Comparison of ENCODE assay signal across 10 cellular contexts in the genomic region with DNA sequence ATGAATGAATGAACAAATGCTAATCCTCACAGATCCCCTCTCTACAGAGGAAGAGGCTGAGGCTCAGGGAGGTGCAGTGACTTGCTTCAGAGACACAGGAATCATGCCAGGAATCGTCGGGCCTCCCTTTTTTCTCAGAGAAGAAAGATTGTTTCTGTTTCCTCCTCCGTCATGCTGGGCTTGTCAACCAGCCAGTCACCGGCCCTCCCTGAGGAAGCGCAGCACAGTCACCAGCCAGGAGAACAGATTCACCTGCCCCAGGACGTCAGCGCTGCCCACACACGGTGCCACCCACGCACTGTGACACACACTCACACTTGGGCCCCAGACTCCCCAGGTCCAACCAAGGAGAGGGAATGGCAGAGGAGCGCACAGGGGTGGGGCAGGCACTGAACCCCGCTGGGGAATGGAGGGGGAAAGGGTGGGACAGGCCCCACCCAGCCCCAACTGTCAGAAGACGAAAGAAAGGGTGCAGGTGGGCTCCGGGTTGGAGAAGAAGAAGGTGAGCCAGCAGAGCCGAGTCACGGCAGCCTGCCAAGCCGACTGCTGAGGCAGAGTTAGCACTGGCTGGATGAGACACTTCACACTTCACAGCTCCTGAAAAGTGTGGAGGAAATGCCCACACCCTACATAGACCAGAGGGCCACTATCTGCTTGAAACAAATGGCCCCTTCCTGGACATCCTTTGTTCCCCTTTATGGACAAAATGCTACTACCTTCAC. TPM values are rescaled to one million over a fixed set of nuclear protein-coding genes. Genes with fewer than 3 reads are reported as not detected.
DNase-seq lines count a peak whose midpoint lies in the region; ATAC-seq, FAIRE-seq and TF ChIP-seq lines count a peak whose summit lies in the region.
"Had no signal": no experiment of that assay in that cellular context is flagged by ENCODE, and none has a peak within 500 bp of the region (broad histone marks: within the 10 kb centered on the region; RNA-seq: fewer than 3 reads in every experiment).

No MANE protein-coding gene starts in this region.

- no peak overlapping the region for H3K4ac ChIP-seq in H1 (replicated peaks; ENCODE audit: insufficient read length, low read depth, low read length)

- no peak overlapping the region for H3K23ac ChIP-seq in H1 (ENCODE audit: insufficient read length)

- no peak overlapping the region for H2BK12ac ChIP-seq in H1 (ENCODE audit: low read depth, low read length)

- H3K79me2 ChIP-seq in H1 (ENCODE audit: control insufficient read depth in 1 of 2, insufficient read depth in 2 of 2, low read length in 2 of 2) (no peaks in the 10 kb centered on the region), parathyroid adenoma (no peaks in the 10 kb centered on the region)

- H3K9ac ChIP-seq in H1 (replicated peaks in 1 of 4; ENCODE audit: extremely low read depth in 1 of 4, low read depth in 3 of 4, low read length in 3 of 4) (no peak overlapping the region), parathyroid adenoma (no peak overlapping the region)

- peaks cover 0 to 1% (median 0%) of the 10 kb centered on the region in 4 experiments; a peak in 2 of 7 replicates for H3K27me3 ChIP-seq in H1 (replicated peaks in 1 of 4; ENCODE audit: control insufficient read depth in 3 of 4, extremely low read depth in 1 of 4, insufficient read depth in 3 of 4, low read length in 3 of 4)
- no peaks in the 10 kb centered on the region for H3K27me3 ChIP-seq in parathyroid adenoma (ENCODE audit: control insufficient read depth, insufficient read depth, low read length)

- H3K4me1 ChIP-seq in H1 (replicated peaks in 1 of 4; ENCODE audit: control insufficient read depth in 3 of 4, insufficient read depth in 4 of 4, low read length in 3 of 4) (peaks cover 0 to 3% (median 0%) of the 10 kb centered on the region in 4 experiments; a peak in 1 of 7 replicates), parathyroid adenoma (peaks cover 17% of the 10 kb centered on the region)

- no peak for TF ChIP-seq RAD21 in H1 (IDR thresholded peaks at IDR 0.05 in 1 of 2, conservative IDR thresholded peaks at IDR 0.05 in 1 of 2; ENCODE audit: low read depth in 2 of 2, low read length in 2 of 2)

- H3K4me3 ChIP-seq in H1 (ENCODE audit: extremely low read depth in 1 of 4, insufficient read depth in 2 of 4, low read depth in 3 of 4, low read length in 4 of 4): no peak overlapping the region
- no peak overlapping the region for H3K4me3 ChIP-seq in parathyroid adenoma (ENCODE audit: low read depth, low read length)

- peak; percentile 74 for FAIRE-seq in RCC 7860 (lab: Jason Lieb, UNC)
- no peak for FAIRE-seq in H1 (lab: Jason Lieb, UNC)

- H4K91ac ChIP-seq in H1 (replicated peaks; ENCODE audit: insufficient read length, low read length): no peak overlapping the region

- H3K27ac ChIP-seq in H1 (ENCODE audit: low read depth, low read length): no peak overlapping the region
- peak overlapping the region; percentile 30 for H3K27ac ChIP-seq in parathyroid adenoma

- no peak overlapping the region for H3K4me2 ChIP-seq in H1 (ENCODE audit: insufficient read depth in 1 of 2, low read depth in 2 of 2, low read length in 2 of 2)
- H3K4me2 ChIP-seq in parathyroid adenoma (ENCODE audit: low read length): no peak overlapping the region

- TF ChIP-seq EP300 in H1 (IDR thresholded peaks at IDR 0.05; ENCODE audit: borderline replicate concordance in 1 of 2, low read depth in 2 of 2, low read length in 2 of 2): no peak

- H4K20me1 ChIP-seq in H1 (replicated peaks in 1 of 2; ENCODE audit: control insufficient read depth in 1 of 2, insufficient read depth in 2 of 2, low read length in 2 of 2): no peaks in the 10 kb centered on the region

- ATAC-seq in GM19328 (IDR thresholded peaks at IDR 0.05; ENCODE audit: unreplicated experiment): no peak

- CTCF ChIA-PET in H1 (lab: Charles Lee; ENCODE audit: partially characterized antibody): interaction anchor here (0.8 to 1.3 kb wide), 3 partner anchors 10 to 202 kb away, joined by 3 to 6 read pairs (median 3); no protein-coding TSS in a partner anchor

- no peak overlapping the region for H2BK120ac ChIP-seq in H1 (replicated peaks; ENCODE audit: low read depth, low read length)

- no peak overlapping the region for H3K56ac ChIP-seq in H1 (replicated peaks; ENCODE audit: insufficient read length, low read depth, low read length)

- H2BK5ac ChIP-seq in H1 (ENCODE audit: low read depth, low read length): no peak overlapping the region

- DNase-seq in Caki2 (ENCODE audit: low read depth) (peak; percentile 52), RCC 7860 (ENCODE audit: low spot score) (peak; percentile 85), H1 (ENCODE audit: low read depth in 1 of 2, low spot score in 2 of 2) (no peak), inferior parietal cortex (ENCODE audit: extremely low spot score) (no peak), HuH-7 (ENCODE audit: low spot score) (no peak), mucosa of gallbladder (ENCODE audit: low spot score) (no peak)
- DNase-seq: DMS153, SHP77 treated with DMSO at 0.1 percent for 48 hours had no signal

- no peak overlapping the region for H2AK5ac ChIP-seq in H1 (ENCODE audit: low read depth, low read length)

- 0 out of 2 replicates have a peak overlapping the region, but pooled peaks have one; percentile 46 for H2BK15ac ChIP-seq in H1 (ENCODE audit: low read length)

- H3K23me2 ChIP-seq in H1 (ENCODE audit: low read depth, low read length): no peaks in the 10 kb centered on the region

- H3K18ac ChIP-seq in H1 (ENCODE audit: extremely low read depth, low read length): no peak overlapping the region

- TF ChIP-seq CTCF in H1 (IDR thresholded peaks at IDR 0.05; ENCODE audit: control extremely low read depth in 1 of 3, insufficient read depth in 1 of 3, low read depth in 1 of 3, low read length in 3 of 3) (no peak), parathyroid adenoma (IDR thresholded peaks at IDR 0.05) (no peak)

- POLR2A ChIA-PET in H1 (lab: Charles Lee; ENCODE audit: partially characterized antibody): no interaction called here

- H3K14ac ChIP-seq in H1 (ENCODE audit: insufficient read length): no peak overlapping the region

- H2AFZ ChIP-seq in H1 (ENCODE audit: low read length) (peak overlapping the region; percentile 52; the same call in 1 of the 2 replicates), parathyroid adenoma (peak overlapping the region; percentile 74)

- no peak overlapping the region; the same call in 1 of the 2 replicates for H4K8ac ChIP-seq in H1 (ENCODE audit: extremely low read depth, insufficient read depth, low read length)

- no peaks in the 10 kb centered on the region for H3K79me1 ChIP-seq in H1 (ENCODE audit: low read depth, low read length)

- no peaks in the 10 kb centered on the region; a peak in 1 of 8 replicates for H3K36me3 ChIP-seq in H1 (ENCODE audit: control insufficient read depth in 2 of 4, insufficient read depth in 4 of 4, low read length in 3 of 4)
- no peaks in the 10 kb centered on the region for H3K36me3 ChIP-seq in parathyroid adenoma (ENCODE audit: control insufficient read depth, insufficient read depth, low read length)

- H3K9me3 ChIP-seq in H1 (ENCODE audit: insufficient read depth in 2 of 2, low read depth in 1 of 2, low read length in 1 of 2): no peaks in the 10 kb centered on the region
- no peaks in the 10 kb centered on the region for H3K9me3 ChIP-seq in parathyroid adenoma (ENCODE audit: control insufficient read depth, low read length)

- no peak overlapping the region for H2BK20ac ChIP-seq in H1 (ENCODE audit: low read length)

- in situ Hi-C loops in Caki2 (cut with HindIII; ENCODE audit: low pct_unique_long_range_greater_than_20kb, low sequenced_read_pairs): no loop called here

- WGBS in H1 (ENCODE audit: extremely low coverage in 1 of 2, insufficient coverage in 1 of 2, insufficient read length in 1 of 2, insufficient replicate concordance in 2 of 2, low coverage in 1 of 2, low lambda C conversion rate in 2 of 2, missing lambda C conversion rate in 1 of 2), 2 experiments: 75% methylated on average over 14 of the region's 16 CpGs; no CpG with 5 or more reads in 1 of the 2 experiments

- no peak for TF ChIP-seq POLR2A in H1 (IDR thresholded peaks at IDR 0.05; ENCODE audit: control extremely low read depth in 1 of 2, low read depth in 2 of 2, low read length in 2 of 2)

- H4K5ac ChIP-seq in H1 (ENCODE audit: insufficient read length, low read depth, low read length): no peak overlapping the region

TF ChIP-seq in H1, 55 proteins besides CTCF, POLR2A, EP300 and RAD21 (continues in another document):
- TF ChIP-seq PHF8 (conservative IDR thresholded peaks at IDR 0.05; ENCODE audit: low read depth, low read length) (no peak), SIN3A (conservative IDR thresholded peaks at IDR 0.05 in 1 of 2, IDR thresholded peaks at IDR 0.05 in 1 of 2; ENCODE audit: low read depth in 1 of 2, low read length in 2 of 2) (no peak), BACH1 (IDR thresholded peaks at IDR 0.05; ENCODE audit: low read length) (no peak), SAP30 (IDR thresholded peaks at IDR 0.05; ENCODE audit: insufficient read depth, insufficient replicate concordance, low read length) (no peak), RFX5 (IDR thresholded peaks at IDR 0.05; ENCODE audit: borderline replicate concordance, low read depth, low read length) (no peak), GABPA (IDR thresholded peaks at IDR 0.05; ENCODE audit: borderline replicate concordance, insufficient read depth, low read length) (no peak)

RNA-seq across cellular contexts. Expression of a gene that starts 13.8 kb away (rescaled TPM):
- 76.3 and 84.8 TPM in 2 replicates for total RNA-seq in Caki2 (2014; rRNA removed; shearing (Covaris generic); ENCODE audit: low replicate concordance)
- 95.3 and 96.1 TPM in 2 replicates for total RNA-seq in H1 (2021; fragmentation: NEBNext Ultra II Directional; extraction: Animal tissue kit (Norgen Biotek cat#: 25700))
- polyA plus RNA-seq in H1 (2011; rRNA removed): 106 and 119 TPM in 2 replicates
- polyA plus RNA-seq in H1 (2011; cell fraction: cytosol; rRNA removed): 98.1 TPM
- 111 TPM for polyA plus RNA-seq in H1 (2011; cell fraction: nucleus; rRNA removed)
- 66.7 to 101 TPM (median 89.0 TPM) in 4 replicates for polyA plus RNA-seq in H1 (2012, experiment 1 of 2)
- polyA plus RNA-seq in H1 (2012, experiment 2 of 2): 62.7 TPM
- 77.6 TPM for polyA plus RNA-seq in H1 (2013, experiment 1 of 2)
- 91.5 TPM for polyA plus RNA-seq in H1 (2013, experiment 2 of 2)
- polyA minus RNA-seq in H1 (2011; rRNA and poly(A)+ RNA removed): 164 and 223 TPM in 2 replicates
- polyA minus RNA-seq in H1 (2011; cell fraction: cytosol; rRNA and poly(A)+ RNA removed): 56.1 TPM
- 85.4 TPM for polyA minus RNA-seq in H1 (2011; cell fraction: nucleus; rRNA and poly(A)+ RNA removed)
- total RNA-seq in mucosa of gallbladder: 118 TPM

RNA-seq across cellular contexts. Expression of a gene that starts 49.2 kb away (rescaled TPM):
- total RNA-seq in Caki2 (2014; rRNA removed; shearing (Covaris generic); ENCODE audit: low replicate concordance): 143 and 159 TPM in 2 replicates
- 6.5 and 8.6 TPM in 2 replicates for total RNA-seq in H1 (2021; fragmentation: NEBNext Ultra II Directional; extraction: Animal tissue kit (Norgen Biotek cat#: 25700))
- polyA plus RNA-seq in H1 (2011; rRNA removed): 11.4 and 11.7 TPM in 2 replicates
- 11.3 TPM for polyA plus RNA-seq in H1 (2011; cell fraction: cytosol; rRNA removed)
- polyA plus RNA-seq in H1 (2011; cell fraction: nucleus; rRNA removed): 15.3 TPM
- polyA plus RNA-seq in H1 (2012, experiment 1 of 2): 6.9 to 8.1 TPM (median 7.2 TPM) in 4 replicates
- 7.6 TPM for polyA plus RNA-seq in H1 (2012, experiment 2 of 2)
- 3.2 TPM for polyA plus RNA-seq in H1 (2013, experiment 1 of 2)
- 2.9 TPM for polyA plus RNA-seq in H1 (2013, experiment 2 of 2)
- polyA minus RNA-seq in H1 (2011; rRNA and poly(A)+ RNA removed): 17.6 and 18.7 TPM in 2 replicates
- 10.2 TPM for polyA minus RNA-seq in H1 (2011; cell fraction: cytosol; rRNA and poly(A)+ RNA removed)
- polyA minus RNA-seq in H1 (2011; cell fraction: nucleus; rRNA and poly(A)+ RNA removed): 47.4 TPM
- 240 TPM for total RNA-seq in mucosa of gallbladder

Comparison
In these comparisons a context has a peak if more than half of its experiments do, and no peak if none do; other contexts are left out.
1. DNase-seq: peak in Caki2 (single experiment) and RCC 7860 (single experiment); none in H1 (0 of 2), inferior parietal cortex (single experiment), HuH-7 (single experiment) and mucosa of gallbladder (single experiment).
2. RNA of a gene that starts 49.2 kb away (total RNA-seq): 240 TPM in mucosa of gallbladder (single experiment) and 143 to 159 TPM in Caki2; 6.5 to 8.6 TPM in H1; every median in the first group is over 10 times any median in the second.